8 cellular contexts compared by ENCODE assay signal in the genomic region with DNA sequence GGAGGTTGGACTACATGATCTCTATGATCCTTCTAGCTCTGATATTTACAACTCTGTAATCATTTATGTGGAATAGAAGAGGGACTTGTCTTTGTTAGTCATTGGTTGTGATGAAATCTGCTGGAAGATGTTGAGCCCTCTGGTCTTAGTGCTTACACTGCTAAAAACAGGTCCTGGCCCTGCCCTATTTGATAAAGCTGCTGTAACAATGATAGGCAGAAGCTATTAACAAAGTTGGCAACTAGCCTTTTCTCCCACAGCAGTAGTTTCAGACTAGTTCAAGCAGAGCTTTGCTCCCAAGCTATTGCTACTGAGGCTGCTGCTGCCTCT.
A peak's percentile ranks its signal among the peaks of the same experiment; 100 is the strongest.
DNase-seq lines count a peak whose midpoint lies in the region; ATAC-seq, FAIRE-seq and TF ChIP-seq lines count a peak whose summit lies in the region.

No MANE protein-coding gene starts in this region.

- H3K4me3 ChIP-seq in body of pancreas (no peak overlapping the region), thyroid gland (replicated peaks in 1 of 3) (no peak overlapping the region), ascending aorta (no peak overlapping the region)

- TF ChIP-seq POLR2A in body of pancreas (IDR thresholded peaks at IDR 0.05) (no peak), thyroid gland (IDR thresholded peaks at IDR 0.05) (no peak), H54 (IDR thresholded peaks at IDR 0.05; ENCODE audit: low read depth, low read length) (no peak)

- intact Hi-C loops in body of pancreas (cut with DNase I) (no loop called here), thyroid gland (cut with DNase I) (no loop called here), ascending aorta (cut with DNase I) (no loop called here)

- no peak for TF ChIP-seq CTCF in body of pancreas (IDR thresholded peaks at IDR 0.05)
- TF ChIP-seq CTCF in thyroid gland (IDR thresholded peaks at IDR 0.05) = no peak
- no peak for TF ChIP-seq CTCF in ascending aorta (IDR thresholded peaks at IDR 0.05)

- H3K9me3 ChIP-seq in body of pancreas = no peaks in the 10 kb centered on the region
- no peaks in the 10 kb centered on the region for H3K9me3 ChIP-seq in thyroid gland
- H3K9me3 ChIP-seq in ascending aorta = peaks cover 0 to 5% of the 10 kb centered on the region in 2 donors

- H3K36me3 ChIP-seq in body of pancreas (replicated peaks in 1 of 2; ENCODE audit: insufficient read depth in 1 of 2, low read depth in 2 of 2) = no peaks in the 10 kb centered on the region
- H3K36me3 ChIP-seq in thyroid gland = no peaks in the 10 kb centered on the region
- no peaks in the 10 kb centered on the region for H3K36me3 ChIP-seq in ascending aorta

- H3K4me1 ChIP-seq in body of pancreas (peaks cover 56% of the 10 kb centered on the region), thyroid gland (peaks cover 17 to 47% of the 10 kb centered on the region in 2 donors), ascending aorta (peaks cover 8 to 15% of the 10 kb centered on the region in 2 donors)

- peak overlapping the region; percentile 51 to 68 (median 63) for H3K27ac ChIP-seq in body of pancreas
- H3K27ac ChIP-seq in thyroid gland = peak overlapping the region; percentile 5 to 36 (median 20)
- peak overlapping the region in 1 of 2 donors; percentile 7 for H3K27ac ChIP-seq in ascending aorta

- ATAC-seq in HG03460 (IDR thresholded peaks at IDR 0.05; ENCODE audit: unreplicated experiment) = peak; percentile 16
- ATAC-seq in body of pancreas = peak; percentile 71
- no peak for ATAC-seq in GM19463 (IDR thresholded peaks at IDR 0.05; ENCODE audit: unreplicated experiment)

- no peak for FAIRE-seq in H54 (lab: Jason Lieb, UNC)

- DNase-seq in AG08395 (ENCODE audit: low spot score) (peak; percentile 21), body of pancreas (peak in 3 of 4 donors; percentile 41 to 70 (median 55)), left kidney (ENCODE audit: low read depth, low spot score) (peak; percentile 53), thyroid gland (peak; percentile 20 to 26), H54 (ENCODE audit: insufficient read length, low spot score) (no peak), ascending aorta (ENCODE audit: low spot score in 2 of 2) (no peak)

- H3K27me3 ChIP-seq in body of pancreas (no peaks in the 10 kb centered on the region), thyroid gland (no peaks in the 10 kb centered on the region), ascending aorta (no peaks in the 10 kb centered on the region)

Comparison
In these comparisons a context has a peak if more than half of its experiments do, and no peak if none do; other contexts are left out.
1. DNase-seq: peak in AG08395 (single experiment), body of pancreas (3 of 4), left kidney (single experiment) and thyroid gland (2 of 2); none in H54 (single experiment) and ascending aorta (0 of 2).